In genomic region chr5:149358294-149358651, GRCh38 we compare ENCODE assay signal across 9 cellular contexts. TPM values are rescaled to one million over a fixed set of nuclear protein-coding genes. Genes with fewer than 3 reads are reported as not detected.
DNase-seq lines count a peak whose midpoint lies in the region; ATAC-seq and TF ChIP-seq lines count a peak whose summit lies in the region.
"Had no signal": no experiment of that assay in that cellular context is flagged by ENCODE, and none has a peak within 500 bp of the region (broad histone marks: within the 10 kb centered on the region; RNA-seq: fewer than 3 reads in every experiment).

No MANE protein-coding gene starts in this region.

- H3K27ac Mint-ChIP-seq in activated T-helper 2 cell treated with anti-CD3 and anti-CD28 coated beads, Interferon-gamma antibody, Interleukin-2, Interleukin-4, amounts not matched to agents 10 μg/mL and 5 μg/mL and 100 μg/mL, durations not matched to agents 14 hours and 24 hours and 36 hours: peak overlapping the region; percentile 81

- peaks cover 40% of the 10 kb centered on the region for H3K36me3 Mint-ChIP-seq in activated T-helper 2 cell treated with anti-CD3 and anti-CD28 coated beads, Interferon-gamma antibody, Interleukin-2, Interleukin-4, amounts not matched to agents 10 μg/mL and 5 μg/mL and 100 μg/mL, durations not matched to agents 14 hours and 24 hours and 36 hours (ENCODE audit: low read depth)

- H4K20me1 ChIP-seq in osteoblast (ENCODE audit: insufficient read depth, low read length): no peaks in the 10 kb centered on the region

- H3K27ac ChIP-seq in gastroesophageal sphincter (peak overlapping the region in 3 of 4 donors; percentile 73 to 79 (median 78)), osteoblast (ENCODE audit: low read depth, low read length) (peak overlapping the region; percentile 38)

- no peak for TF ChIP-seq EP300 in gastroesophageal sphincter (IDR thresholded peaks at IDR 0.05)

- H3K4me2 ChIP-seq in osteoblast (ENCODE audit: insufficient read depth, low read length): peak overlapping the region; percentile 92

- no peaks in the 10 kb centered on the region for H3K9me3 ChIP-seq in gastroesophageal sphincter
- H3K9me3 ChIP-seq in osteoblast (ENCODE audit: low read depth, low read length): no peaks in the 10 kb centered on the region

- H3K4me3 ChIP-seq in gastroesophageal sphincter (peak overlapping the region; percentile 68 to 73), osteoblast (ENCODE audit: insufficient read depth, low read length) (peak overlapping the region; percentile 87)

- intact Hi-C loops in activated T-helper 2 cell treated with anti-CD3 and anti-CD28 coated beads, Interferon-gamma antibody, Interleukin-2, Interleukin-4, amounts not matched to agents 10 μg/mL and 5 μg/mL and 100 μg/mL, durations not matched to agents 14 hours and 24 hours and 36 hours (cut with micrococcal nuclease): loop anchor here (5.0 kb wide), 1 partner anchor 976 kb away; the partner anchor contains the start of gene FBXO38

- no peaks in the 10 kb centered on the region for H3K79me2 ChIP-seq in osteoblast (ENCODE audit: insufficient read depth, low read length)

- DNase-seq in EH (ENCODE audit: low read depth) (peak; percentile 31), H4 (ENCODE audit: low spot score) (peak; percentile 19), NCI-H345 treated with DMSO at 0.1 percent for 48 hours (lab: John Stamatoyannopoulos, UW; ENCODE audit: unreplicated experiment) (peak; percentile 27), osteoblast (ENCODE audit: insufficient read length, low spot score, missing footprints) (peak; percentile 87)
- peak; percentile 22 for DNase-seq in activated T-helper 2 cell treated with anti-CD3 and anti-CD28 coated beads, Interferon-gamma antibody, Interleukin-2, Interleukin-4, amounts not matched to agents 10 μg/mL and 5 μg/mL and 100 μg/mL, durations not matched to agents 14 hours and 24 hours and 36 hours (ENCODE audit: low spot score)
- DNase-seq in activated CD4-positive, CD25-positive, alpha-beta regulatory T cell treated with anti-CD3 and anti-CD28 coated beads, Interleukin-2, amount 50 U/mL, for 72 hours: no peak

- ATAC-seq in gastroesophageal sphincter (peak; percentile 35), HG02798 (IDR thresholded peaks at IDR 0.05; ENCODE audit: poor library complexity, unreplicated experiment) (no peak)

- H3K4me3 Mint-ChIP-seq in activated T-helper 2 cell treated with anti-CD3 and anti-CD28 coated beads, Interferon-gamma antibody, Interleukin-2, Interleukin-4, amounts not matched to agents 10 μg/mL and 5 μg/mL and 100 μg/mL, durations not matched to agents 14 hours and 24 hours and 36 hours (ENCODE audit: low read depth): peak overlapping the region; percentile 94

- peaks cover 0 to 23% of the 10 kb centered on the region in 2 donors for H3K36me3 ChIP-seq in gastroesophageal sphincter
- peaks cover 4% of the 10 kb centered on the region for H3K36me3 ChIP-seq in osteoblast (ENCODE audit: insufficient read depth, low read length)

- no peaks in the 10 kb centered on the region for H3K9me3 Mint-ChIP-seq in activated T-helper 2 cell treated with anti-CD3 and anti-CD28 coated beads, Interferon-gamma antibody, Interleukin-2, Interleukin-4, amounts not matched to agents 10 μg/mL and 5 μg/mL and 100 μg/mL, durations not matched to agents 14 hours and 24 hours and 36 hours

- no peaks in the 10 kb centered on the region for H3K27me3 Mint-ChIP-seq in activated T-helper 2 cell treated with anti-CD3 and anti-CD28 coated beads, Interferon-gamma antibody, Interleukin-2, Interleukin-4, amounts not matched to agents 10 μg/mL and 5 μg/mL and 100 μg/mL, durations not matched to agents 14 hours and 24 hours and 36 hours (ENCODE audit: low read depth)

- H2AFZ ChIP-seq in osteoblast (ENCODE audit: low read length): peak overlapping the region; percentile 79

- no peak for TF ChIP-seq POLR2A in gastroesophageal sphincter (IDR thresholded peaks at IDR 0.05)

- no peak for TF ChIP-seq CTCF in gastroesophageal sphincter (IDR thresholded peaks at IDR 0.05)
- no peak for TF ChIP-seq CTCF in osteoblast (IDR thresholded peaks at IDR 0.05; ENCODE audit: extremely low read depth, low read depth, low read length)

- H3K4me1 ChIP-seq in gastroesophageal sphincter (peaks cover 0 to 20% (median 3%) of the 10 kb centered on the region in 3 donors), osteoblast (ENCODE audit: insufficient read depth, low read length) (peaks cover 13% of the 10 kb centered on the region)

- H3K27me3 ChIP-seq in gastroesophageal sphincter (no peaks in the 10 kb centered on the region), osteoblast (ENCODE audit: insufficient read depth, low read length) (no peaks in the 10 kb centered on the region)

- 0 to 3% methylated on average over 3 to 7 of the region's 18 CpGs for WGBS in gastroesophageal sphincter (ENCODE audit: low coverage in 1 of 2), 2 donors

- H3K4me1 Mint-ChIP-seq in activated T-helper 2 cell treated with anti-CD3 and anti-CD28 coated beads, Interferon-gamma antibody, Interleukin-2, Interleukin-4, amounts not matched to agents 10 μg/mL and 5 μg/mL and 100 μg/mL, durations not matched to agents 14 hours and 24 hours and 36 hours (ENCODE audit: low read depth): peaks cover 59% of the 10 kb centered on the region

RNA-seq across cellular contexts. Expression of gene PCYOX1L, which starts 0.4 kb away (rescaled TPM):
- total RNA-seq in H4 (2014; rRNA removed; shearing (Covaris generic)): 19.5 and 20.8 TPM in 2 replicates
- 16.6 and 17.8 TPM in 2 replicates for total RNA-seq in activated T-helper 2 cell treated with anti-CD3 and anti-CD28 coated beads, Interferon-gamma antibody, Interleukin-2, Interleukin-4, amounts not matched to agents 10 μg/mL and 5 μg/mL and 100 μg/mL, durations not matched to agents 14 hours and 24 hours and 36 hours
- total RNA-seq in gastroesophageal sphincter: 1 to 10 TPM; 2.5 to 4.7 (median 3.8) TPM
- 4.3 and 4.7 TPM in 2 replicates for total RNA-seq in osteoblast

RNA-seq across cellular contexts. Expression of gene GRPEL2, which starts 13.0 kb away (rescaled TPM):
- 17.9 and 19.9 TPM in 2 replicates for total RNA-seq in H4 (2014; rRNA removed; shearing (Covaris generic))
- total RNA-seq in activated T-helper 2 cell treated with anti-CD3 and anti-CD28 coated beads, Interferon-gamma antibody, Interleukin-2, Interleukin-4, amounts not matched to agents 10 μg/mL and 5 μg/mL and 100 μg/mL, durations not matched to agents 14 hours and 24 hours and 36 hours: 22.5 TPM in 2 replicates
- 10 to 100 TPM in 3 of 4 donors, 1 to 10 TPM in 1; 9.3 to 12.0 (median 11.1) TPM for total RNA-seq in gastroesophageal sphincter
- total RNA-seq in osteoblast: 34.7 and 34.8 TPM in 2 replicates

RNA-seq across cellular contexts. Expression of gene IL17B, which starts 20.8 kb away (rescaled TPM):
- 0.31 TPM in 1 of 2 replicates, not detected in the other for total RNA-seq in H4 (2014; rRNA removed; shearing (Covaris generic))
- not detected in 2 replicates for total RNA-seq in activated T-helper 2 cell treated with anti-CD3 and anti-CD28 coated beads, Interferon-gamma antibody, Interleukin-2, Interleukin-4, amounts not matched to agents 10 μg/mL and 5 μg/mL and 100 μg/mL, durations not matched to agents 14 hours and 24 hours and 36 hours
- total RNA-seq in gastroesophageal sphincter (1 to 10 TPM; 2.3 to 7.2 (median 4.0) TPM), osteoblast (0.29 TPM in 1 of 2 replicates, not detected in the other)
- total RNA-seq: activated CD8-positive, alpha-beta memory T cell treated with anti-CD3 and anti-CD28 coated beads for 36 hours had no signal
